1 cellular context compared by ENCODE assay signal in genomic region chr5:172245046-172245445, GRCh38.
TF ChIP-seq lines count a peak whose summit lies in the region.

No MANE protein-coding gene starts in this region.

TF ChIP-seq in GM23338, 12 proteins besides CTCF, POLR2A, EP300 and RAD21 (continued from another document):
- TF ChIP-seq ZNF462 (CRISPR knock-in tag; IDR thresholded peaks at IDR 0.05), result no peak
- no peak for TF ChIP-seq REST (IDR thresholded peaks at IDR 0.05; ENCODE audit: unreplicated experiment)
- TF ChIP-seq POLR2AphosphoS5 (IDR thresholded peaks at IDR 0.05; ENCODE audit: low read depth), result no peak
- no peak for TF ChIP-seq NANOG (IDR thresholded peaks at IDR 0.05; ENCODE audit: borderline replicate concordance)
